In the genomic region with DNA sequence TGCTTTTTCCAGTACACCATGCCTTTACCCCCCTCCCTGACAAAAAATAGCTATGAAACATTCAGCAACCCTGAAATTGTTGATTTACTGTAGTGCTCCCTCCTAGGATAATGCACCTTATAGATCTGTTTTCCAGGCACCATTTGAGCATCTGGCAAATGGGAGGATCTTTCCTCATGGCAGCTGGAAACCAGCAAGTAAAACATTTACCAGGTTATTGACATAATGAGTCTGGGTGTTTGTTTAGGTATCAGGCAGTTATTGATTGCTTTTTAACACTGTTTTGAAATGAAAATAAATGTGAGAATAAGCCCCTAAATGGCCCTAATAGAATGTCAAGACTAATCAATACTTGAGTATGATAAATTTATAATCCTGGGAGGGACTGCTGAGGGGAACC, we compare ENCODE assay signal across 14 cellular contexts.
"Had no signal": no experiment of that assay in that cellular context is flagged by ENCODE, and none has a peak within 500 bp of the region (broad histone marks: within the 10 kb centered on the region; RNA-seq: fewer than 3 reads in every experiment).

No MANE protein-coding gene starts in this region.

- ATAC-seq: psoas muscle had no signal

- H3K36me3 ChIP-seq: esophagus squamous epithelium, sigmoid colon had no signal

- DNase-seq: activated CD4-positive, alpha-beta memory T cell treated with anti-CD3 and anti-CD28 coated beads for 36 hours; activated CD4-positive, alpha-beta T cell treated with anti-CD3 and anti-CD28 coated beads for 1 hour; aorta; esophagus squamous epithelium; foreskin fibroblast; mesenchymal stem cell; occipital lobe; psoas muscle; sigmoid colon; stimulated activated CD4-positive, alpha-beta T cell treated with anti-CD3 and anti-CD28 coated beads, Interleukin-12 subunit alpha, Interleukin-12 subunit beta, amount 100 ng/mL, for 4 hours; stimulated activated naive CD4-positive, alpha-beta T cell treated with Interleukin-2 at 50 U/mL for 16 hours; T-helper 9 cell had no signal

- FAIRE-seq: bronchial epithelial cell, endometrium had no signal

- H3K4me1 ChIP-seq: psoas muscle had no signal

- H3K4me3 ChIP-seq: esophagus squamous epithelium, psoas muscle, sigmoid colon had no signal

- H3K9me3 ChIP-seq: esophagus squamous epithelium, psoas muscle, sigmoid colon had no signal

- H3K27me3 ChIP-seq: esophagus squamous epithelium, sigmoid colon had no signal

- H3K27ac ChIP-seq: esophagus squamous epithelium, psoas muscle, sigmoid colon had no signal
